ENCODE assay signal across 21 cellular contexts in the genomic region with DNA sequence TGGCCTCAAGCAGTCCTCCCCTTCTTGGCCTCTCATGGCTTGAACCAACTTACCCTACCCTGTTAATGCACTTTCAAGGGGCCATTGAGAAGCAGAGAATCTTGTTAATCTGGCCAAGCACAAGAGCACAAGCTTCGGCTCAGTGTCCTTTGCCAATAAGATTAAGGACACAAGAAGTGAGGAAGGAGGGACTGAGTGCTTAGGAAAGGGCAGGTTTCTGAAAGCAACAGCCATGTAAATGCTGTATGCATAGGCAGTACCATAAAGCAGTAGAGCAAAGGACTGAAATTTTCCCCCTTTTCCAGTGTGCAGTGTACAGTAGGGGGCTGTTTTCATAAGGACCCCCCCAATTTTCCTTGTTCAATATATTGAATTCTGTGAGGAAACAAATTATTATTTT.
"Had no signal": no experiment of that assay in that cellular context is flagged by ENCODE, and none has a peak within 500 bp of the region (broad histone marks: within the 10 kb centered on the region; RNA-seq: fewer than 3 reads in every experiment).

No MANE protein-coding gene starts in this region.

- H3K36me3 ChIP-seq: ovary had no signal

- DNase-seq: activated CD8-positive, alpha-beta memory T cell treated with anti-CD3 and anti-CD28 coated beads, Interleukin-2, amount 10 ng/mL, durations not matched to agents 7 days and 5 days; activated naive CD4-positive, alpha-beta T cell treated with anti-CD3 and anti-CD28 coated beads, Interleukin-2, amount 10 ng/mL, durations not matched to agents 7 days and 5 days; activated naive CD8-positive, alpha-beta T cell treated with anti-CD3 and anti-CD28 coated beads, Interleukin-2, amount 50 U/mL, for 24 hours; activated T-cell treated with anti-CD3 and anti-CD28 coated beads, Interleukin-2, amount 50 U/mL, for 1 hour; anterior cingulate cortex; brain microvascular endothelial cell; foreskin melanocyte; glutamatergic neuron; lower lobe of right lung; ovary; sigmoid colon; stimulated activated CD4-positive, alpha-beta T cell treated with anti-CD3 and anti-CD28 coated beads, Interleukin-12 subunit alpha, Interleukin-12 subunit beta, amount 100 ng/mL, for 4 hours; stimulated activated CD4-positive, alpha-beta T cell treated with anti-CD3 and anti-CD28 coated beads, Interleukin-1b, Interleukin-23, amount 100 ng/mL, for 48 hours; stimulated activated CD8-positive, alpha-beta memory T cell treated with anti-CD3 and anti-CD28 coated beads, Interleukin-4, amount 100 ng/mL, for 48 hours; stimulated activated naive CD8-positive, alpha-beta T cell treated with anti-CD3 and anti-CD28 coated beads, Interleukin-15, Interleukin-2, amounts not matched to agents 100 U/mL and 50 U/mL, for 24 hours; T-cell; T-helper 9 cell; tibial artery had no signal

- H3K27ac ChIP-seq: coronary artery, lower lobe of right lung, ovary, tibial artery had no signal

- H3K4me3 ChIP-seq: coronary artery, lower lobe of right lung, ovary, sigmoid colon, tibial artery had no signal

- H3K27ac Mint-ChIP-seq: activated CD8-positive, alpha-beta memory T cell treated with anti-CD3 and anti-CD28 coated beads, Interleukin-2, amount 10 ng/mL, durations not matched to agents 7 days and 5 days; activated naive CD4-positive, alpha-beta T cell treated with anti-CD3 and anti-CD28 coated beads, Interleukin-2, amount 10 ng/mL, durations not matched to agents 7 days and 5 days had no signal

- H3K9me3 Mint-ChIP-seq: activated naive CD4-positive, alpha-beta T cell treated with anti-CD3 and anti-CD28 coated beads, Interleukin-2, amount 10 ng/mL, durations not matched to agents 7 days and 5 days; activated naive CD8-positive, alpha-beta T cell treated with anti-CD3 and anti-CD28 coated beads, Interleukin-2, amount 50 U/mL, for 24 hours; mesothelial cell of epicardium; T-cell had no signal

- ATAC-seq: activated CD4-positive, CD25-positive, alpha-beta regulatory T cell treated with anti-CD3 and anti-CD28 coated beads, Interleukin-2, amount 50 U/mL, for 24 hours; activated CD8-positive, alpha-beta memory T cell treated with anti-CD3 and anti-CD28 coated beads, Interleukin-2, amount 10 ng/mL, durations not matched to agents 7 days and 5 days; activated naive CD8-positive, alpha-beta T cell treated with anti-CD3 and anti-CD28 coated beads, Interleukin-2, amount 50 U/mL, for 24 hours; stimulated activated naive CD8-positive, alpha-beta T cell treated with anti-CD3 and anti-CD28 coated beads, Interleukin-15, Interleukin-2, amounts not matched to agents 100 U/mL and 50 U/mL, for 24 hours; T-cell had no signal

- H3K4me3 Mint-ChIP-seq: activated CD8-positive, alpha-beta memory T cell treated with anti-CD3 and anti-CD28 coated beads, Interleukin-2, amount 10 ng/mL, durations not matched to agents 7 days and 5 days; activated naive CD4-positive, alpha-beta T cell treated with anti-CD3 and anti-CD28 coated beads, Interleukin-2, amount 10 ng/mL, durations not matched to agents 7 days and 5 days; activated naive CD8-positive, alpha-beta T cell treated with anti-CD3 and anti-CD28 coated beads, Interleukin-2, amount 50 U/mL, for 24 hours; mesothelial cell of epicardium; T-cell had no signal

- H3K27me3 ChIP-seq: brain microvascular endothelial cell, ovary, sigmoid colon, tibial artery had no signal

- H3K27me3 Mint-ChIP-seq: activated CD8-positive, alpha-beta memory T cell treated with anti-CD3 and anti-CD28 coated beads, Interleukin-2, amount 10 ng/mL, durations not matched to agents 7 days and 5 days; activated naive CD4-positive, alpha-beta T cell treated with anti-CD3 and anti-CD28 coated beads, Interleukin-2, amount 10 ng/mL, durations not matched to agents 7 days and 5 days; activated naive CD8-positive, alpha-beta T cell treated with anti-CD3 and anti-CD28 coated beads, Interleukin-2, amount 50 U/mL, for 24 hours; T-cell had no signal

- H3K4me1 Mint-ChIP-seq: activated CD8-positive, alpha-beta memory T cell treated with anti-CD3 and anti-CD28 coated beads, Interleukin-2, amount 10 ng/mL, durations not matched to agents 7 days and 5 days; activated naive CD4-positive, alpha-beta T cell treated with anti-CD3 and anti-CD28 coated beads, Interleukin-2, amount 10 ng/mL, durations not matched to agents 7 days and 5 days had no signal

- H3K9me3 ChIP-seq: lower lobe of right lung, ovary, sigmoid colon, tibial artery had no signal
